8 cellular contexts compared by ENCODE assay signal in the genomic region with DNA sequence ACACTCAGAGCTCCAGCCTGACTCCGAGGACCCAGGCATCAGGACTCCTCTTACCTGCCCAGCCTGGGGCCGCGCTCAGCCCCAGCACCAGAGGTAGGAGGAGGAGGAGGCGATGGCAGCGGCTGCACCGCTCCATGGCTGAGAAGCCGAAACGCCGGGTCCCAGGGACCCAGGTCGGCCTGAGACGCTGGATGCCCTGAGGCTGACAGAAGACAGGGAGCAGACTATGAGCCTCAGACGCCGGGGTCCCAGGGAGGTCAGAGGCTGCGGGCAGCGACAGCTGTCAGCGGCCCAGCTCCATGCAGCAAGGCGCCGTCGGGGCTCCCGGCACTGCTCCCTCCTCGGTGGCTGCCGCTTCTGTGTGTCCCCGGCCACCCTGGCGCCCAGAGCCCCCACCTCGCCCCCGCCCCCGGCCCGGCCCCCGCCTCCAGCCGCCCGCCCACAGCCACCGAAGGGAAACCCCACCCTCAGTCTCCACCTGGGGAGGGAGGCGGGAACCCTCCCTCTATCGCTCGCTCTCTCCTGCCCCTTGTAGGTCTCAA. TPM values are rescaled to one million over a fixed set of nuclear protein-coding genes. Genes with fewer than 3 reads are reported as not detected.
DNase-seq lines count a peak whose midpoint lies in the region; ATAC-seq, FAIRE-seq and TF ChIP-seq lines count a peak whose summit lies in the region.

TSS of gene COL11A2 (minus strand) at position 363 of the 542 bp plus-strand sequence. CDS start at position 136, 227 bp downstream.

- no TSS peak for BruUV-seq in HepG2 (replicated peaks; lab: Mats Ljungman, UMichigan)

- H3K36me3 ChIP-seq in bronchial epithelial cell (ENCODE audit: control insufficient read depth, insufficient read depth, low read length), result peaks cover 16% of the 10 kb centered on the region
- peaks cover 19 to 31% of the 10 kb centered on the region in 2 experiments for H3K36me3 ChIP-seq in HepG2 (replicated peaks in 1 of 2; ENCODE audit: control insufficient read depth in 1 of 2, insufficient read depth in 2 of 2, low read length in 2 of 2)

- peaks cover 22% of the 10 kb centered on the region for H3K36me3 Mint-ChIP-seq in activated CD4-positive, alpha-beta T cell treated with anti-CD3 and anti-CD28 coated beads for 36 hours (ENCODE audit: low read depth)

- H3K27ac Mint-ChIP-seq in activated CD4-positive, alpha-beta T cell treated with anti-CD3 and anti-CD28 coated beads for 36 hours, result peak within 1 kb of the TSS; percentile 53

- H3K4me3 ChIP-seq in bronchial epithelial cell (ENCODE audit: low read depth, low read length) (peak within 1 kb of the TSS; percentile 27), HepG2 (replicated peaks in 1 of 3; ENCODE audit: insufficient read depth in 1 of 3, low read depth in 2 of 3, low read length in 3 of 3) (no peak within 1 kb of the TSS)

- in situ Hi-C loops in HepG2 (cut with HindIII; ENCODE audit: extremely low pct_ligation_motif_present, low pct_unique_long_range_greater_than_20kb), result no loop called here

- H3K4me1 Mint-ChIP-seq in activated CD4-positive, alpha-beta T cell treated with anti-CD3 and anti-CD28 coated beads for 36 hours, result peaks cover 23% of the 10 kb centered on the region

- CTCF ChIA-PET in activated CD4-positive, alpha-beta T cell treated with anti-CD3 and anti-CD28 coated beads for 36 hours (lab: Charles Lee), result interaction anchor here (1.2 kb wide), 1 partner anchor 8 kb away, joined by 3 read pairs; no protein-coding TSS in a partner anchor
- CTCF ChIA-PET in HepG2 (lab: Yijun Ruan, JAX; ENCODE audit: low intra/inter-chr PET ratio, low total read pairs), result no interaction called here

- H3K9me3 ChIP-seq in HepG2 (ENCODE audit: low read length), result no peaks in the 10 kb centered on the region

- H3K4me2 ChIP-seq in HepG2 (ENCODE audit: low read depth, low read length), result peak within 1 kb of the TSS; percentile 66

- no peak for TF ChIP-seq EP300 in HepG2 (IDR thresholded peaks at IDR 0.05; ENCODE audit: low read depth in 2 of 2, low read length in 2 of 2)
- TF ChIP-seq EP300 in HepG2 (CRISPR knock-in tag; IDR thresholded peaks at IDR 0.05; ENCODE audit: borderline replicate concordance), result no peak

- H3K27me3 ChIP-seq in bronchial epithelial cell (ENCODE audit: control insufficient read depth, insufficient read depth, low read length) (peaks cover 17% of the 10 kb centered on the region), HepG2 (ENCODE audit: control insufficient read depth in 1 of 2, insufficient read depth in 2 of 2, low read length in 2 of 2) (peaks cover 0 to 15% of the 10 kb centered on the region in 2 experiments; a peak in 1 of 5 replicates)

- H3K9ac ChIP-seq in HepG2 (ENCODE audit: insufficient read depth, low read depth, low read length), result no peak within 1 kb of the TSS

- H4K20me1 ChIP-seq in HepG2 (ENCODE audit: insufficient read depth, low read length), result peaks cover 4% of the 10 kb centered on the region

- peaks cover 37% of the 10 kb centered on the region for H3K4me1 ChIP-seq in HepG2 (ENCODE audit: insufficient read depth, low read length)

- intact Hi-C loops in activated CD4-positive, alpha-beta T cell treated with anti-CD3 and anti-CD28 coated beads for 36 hours (cut with DNase I, micrococcal nuclease), result loop anchor here in 1 of 2 experiments (10.0 kb wide), 1 partner anchor 67 kb away; no protein-coding TSS in a partner anchor
- intact Hi-C loops in HepG2 (cut with micrococcal nuclease; ENCODE audit: unreplicated experiment), result no loop called here

- TF ChIP-seq CTCF in bronchial epithelial cell (IDR thresholded peaks at IDR 0.05; ENCODE audit: insufficient read depth, low read length, severe bottlenecking), result no peak
- no peak for TF ChIP-seq CTCF in HepG2 (CRISPR knock-in tag; IDR thresholded peaks at IDR 0.05)

- FAIRE-seq in bronchial epithelial cell (lab: Jason Lieb, UNC) (no peak), HepG2 (lab: Jason Lieb, UNC) (no peak)

- H3K9me3 Mint-ChIP-seq in activated CD4-positive, alpha-beta T cell treated with anti-CD3 and anti-CD28 coated beads for 36 hours (ENCODE audit: low read depth), result no peaks in the 10 kb centered on the region

- no peak for TF ChIP-seq POLR2A in HepG2 (IDR thresholded peaks at IDR 0.05; ENCODE audit: insufficient read depth in 1 of 2, low read depth in 2 of 2, low read length in 2 of 2)

- POLR2A ChIA-PET in activated CD4-positive, alpha-beta T cell treated with anti-CD3 and anti-CD28 coated beads for 36 hours (lab: Charles Lee), result no interaction called here
- POLR2A ChIA-PET in HepG2 (lab: Yijun Ruan, JAX), result interaction anchor here (0.8 to 1.6 kb wide), 2 partner anchors 8 to 17 kb away, joined by 4 to 5 read pairs; partner anchors contain the start of gene RING1

- no peak for TF ChIP-seq RAD21 in HepG2 (CRISPR knock-in tag; IDR thresholded peaks at IDR 0.05)

- H3K27ac ChIP-seq in HepG2 (ENCODE audit: extremely low read length, insufficient read depth, low read length) (no peak within 1 kb of the TSS), temporal lobe (ENCODE audit: low read depth, low read length) (peak within 1 kb of the TSS; percentile 97)

- no peaks in the 10 kb centered on the region for H3K79me2 ChIP-seq in HepG2 (ENCODE audit: insufficient read depth, low read length)

- DNase-seq in activated CD4-positive, alpha-beta T cell treated with anti-CD3 and anti-CD28 coated beads for 36 hours, result no peak
- no peak for DNase-seq in activated CD4-positive, alpha-beta T cell treated with anti-CD3 and anti-CD28 coated beads for 48 hours
- DNase-seq in bronchial epithelial cell (ENCODE audit: low read depth) (no peak), HepG2 (ENCODE audit: low spot score) (no peak), KG1 (lab: John Stamatoyannopoulos, UW) (no peak), globus pallidus (ENCODE audit: low spot score) (no peak), cerebellar cortex (ENCODE audit: low spot score) (no peak)

- H3K4me3 Mint-ChIP-seq in activated CD4-positive, alpha-beta T cell treated with anti-CD3 and anti-CD28 coated beads for 36 hours, result no peak within 1 kb of the TSS

- ATAC-seq in activated CD4-positive, alpha-beta T cell treated with anti-CD3 and anti-CD28 coated beads for 36 hours, result peak; percentile 30
- ATAC-seq in HepG2, result peak; percentile 26

- no peak within 1 kb of the TSS for H2AFZ ChIP-seq in HepG2 (ENCODE audit: low read length)

- 77% methylated on average over 15 of the region's 35 CpGs for WGBS in HepG2 (ENCODE audit: low lambda C conversion rate)

- H3K27me3 Mint-ChIP-seq in activated CD4-positive, alpha-beta T cell treated with anti-CD3 and anti-CD28 coated beads for 36 hours, result peaks cover 20% of the 10 kb centered on the region

TF ChIP-seq in HepG2, 621 proteins besides CTCF, POLR2A, EP300 and RAD21 (continues in another document):
- 0 out of 2 replicates have a peak, but pooled peaks have one; percentile 6 for TF ChIP-seq ZNF83 (CRISPR knock-in tag; IDR thresholded peaks at IDR 0.05; ENCODE audit: borderline replicate concordance)
- TF ChIP-seq ZNF543 (CRISPR knock-in tag; IDR thresholded peaks at IDR 0.05), result no peak
- TF ChIP-seq ZNF761 (CRISPR knock-in tag; conservative IDR thresholded peaks at IDR 0.05), result no peak
- peak; percentile 61 for TF ChIP-seq PTBP1 (IDR thresholded peaks at IDR 0.05; ENCODE audit: low read depth, low read length, poor library complexity, severe bottlenecking)

RNA-seq across cellular contexts. Expression of gene COL11A2, which starts in this region (rescaled TPM):
- 1 to 10 TPM; 1.9 to 2.0 TPM for total RNA-seq in activated CD4-positive, alpha-beta T cell treated with anti-CD3 and anti-CD28 coated beads for 36 hours
- under 0.01 TPM in 2 replicates for total RNA-seq in bronchial epithelial cell
- 0.29 and 0.55 TPM in 2 replicates for total RNA-seq in HepG2 (2016; rRNA removed; fragmentation: Illumina TruSeq; extraction: Trizol)
- 0.10 TPM in 1 of 2 replicates, not detected in the other for total RNA-seq in HepG2 (2016; cell fraction: cytosol; rRNA removed; fragmentation: Illumina TruSeq; extraction: Trizol; ENCODE audit: low read depth)
- 0.12 and 0.67 TPM in 2 replicates for total RNA-seq in HepG2 (2016; cell fraction: insoluble cytoplasmic fraction; rRNA removed; fragmentation: Illumina TruSeq; extraction: Trizol)
- total RNA-seq in HepG2 (2016; cell fraction: membrane; rRNA removed; fragmentation: Illumina TruSeq; extraction: Trizol), result 0.45 TPM in 1 of 2 replicates, not detected in the other
- 1.0 and 1.1 TPM in 2 replicates for total RNA-seq in HepG2 (2016; cell fraction: nucleus; rRNA removed; fragmentation: Illumina TruSeq; extraction: Trizol)
- 0.55 and 0.73 TPM in 2 replicates for polyA plus RNA-seq in HepG2 (2011; rRNA removed)
- polyA plus RNA-seq in HepG2 (2011; cell fraction: cytosol; rRNA removed), result 0.13 and 0.18 TPM in 2 replicates
- polyA plus RNA-seq in HepG2 (2011; cell fraction: nucleus; rRNA removed), result 5.9 and 6.2 TPM in 2 replicates
- 0.97 and 1.9 TPM in 2 replicates for polyA plus RNA-seq in HepG2 (2012)
- 0.21 and 0.24 TPM in 2 replicates for polyA plus RNA-seq in HepG2 (2016; cell fraction: cytosol; fragmentation: Illumina TruSeq; extraction: Trizol; ENCODE audit: low read depth)
- 0.15 and 0.42 TPM in 2 replicates for polyA plus RNA-seq in HepG2 (2016; cell fraction: insoluble cytoplasmic fraction; fragmentation: Illumina TruSeq; extraction: Trizol; ENCODE audit: low read depth)
- polyA plus RNA-seq in HepG2 (2016; cell fraction: membrane; fragmentation: Illumina TruSeq; extraction: Trizol; ENCODE audit: low read depth), result 0.21 TPM in 2 replicates
- 3.7 and 4.5 TPM in 2 replicates for polyA plus RNA-seq in HepG2 (2016; cell fraction: nucleus; fragmentation: Illumina TruSeq; extraction: Trizol; ENCODE audit: insufficient read depth, low read depth)
- polyA minus RNA-seq in HepG2 (2011; rRNA and poly(A)+ RNA removed; ENCODE audit: low replicate concordance), result 0.20 and 1.1 TPM in 2 replicates
- 0.44 TPM in 1 of 2 replicates, not detected in the other for polyA minus RNA-seq in HepG2 (2011; cell fraction: cytosol; rRNA and poly(A)+ RNA removed)
- polyA minus RNA-seq in HepG2 (2011; cell fraction: nucleus; rRNA and poly(A)+ RNA removed), result 0.52 and 0.75 TPM in 2 replicates
- 1.2 TPM for total RNA-seq in temporal lobe
